In genomic region chr3:186099178-186099577, GRCh38 we compare ENCODE assay signal across 9 cellular contexts. TPM values are rescaled to one million over a fixed set of nuclear protein-coding genes. Genes with fewer than 3 reads are reported as not detected.
A peak's percentile ranks its signal among the peaks of the same experiment; 100 is the strongest.
DNase-seq lines count a peak whose midpoint lies in the region; ATAC-seq, FAIRE-seq and TF ChIP-seq lines count a peak whose summit lies in the region.
"Had no signal": no experiment of that assay in that cellular context is flagged by ENCODE, and none has a peak within 500 bp of the region (broad histone marks: within the 10 kb centered on the region; RNA-seq: fewer than 3 reads in every experiment).

No MANE protein-coding gene starts in this region.

- H3K9me3 ChIP-seq in pancreas (no peaks in the 10 kb centered on the region), esophagus squamous epithelium (no peaks in the 10 kb centered on the region)

- H3K27me3 ChIP-seq in pancreas (no peaks in the 10 kb centered on the region), esophagus squamous epithelium (no peaks in the 10 kb centered on the region)

- no peak for TF ChIP-seq CTCF in epithelial cell of esophagus (IDR thresholded peaks at IDR 0.05; ENCODE audit: insufficient read depth, low read depth, low read length, missing control alignments)
- no peak for TF ChIP-seq CTCF in pancreas (IDR thresholded peaks at IDR 0.05)
- no peak for TF ChIP-seq CTCF in esophagus squamous epithelium (IDR thresholded peaks at IDR 0.05)

- H3K4me1 ChIP-seq in pancreas: peaks cover 15 to 42% (median 35%) of the 10 kb centered on the region in 3 donors
- H3K4me1 ChIP-seq in esophagus squamous epithelium: peaks cover 9 to 60% (median 31%) of the 10 kb centered on the region in 3 donors

- FAIRE-seq in pancreas (lab: Jason Lieb, UNC): no peak

- no peak for TF ChIP-seq POLR2A in esophagus squamous epithelium (IDR thresholded peaks at IDR 0.05)

- intact Hi-C loops in pancreas (cut with DNase I) (no loop called here), esophagus squamous epithelium (cut with DNase I) (no loop called here)

- H3K36me3 ChIP-seq in pancreas (no peaks in the 10 kb centered on the region), esophagus squamous epithelium (no peaks in the 10 kb centered on the region)

- H3K27ac ChIP-seq in pancreas: peak overlapping the region in 1 of 4 donors; percentile 71
- H3K27ac ChIP-seq in esophagus squamous epithelium: no peak overlapping the region
- H3K27ac ChIP-seq: HL-60 had no signal

- ATAC-seq in pancreas (no peak), GM21786 (IDR thresholded peaks at IDR 0.05; ENCODE audit: unreplicated experiment) (no peak)

- DNase-seq in DMS53 treated with DMSO at 0.1 percent for 48 hours (lab: John Stamatoyannopoulos, UW; ENCODE audit: unreplicated experiment) (peak; percentile 2), NCI-H446 (lab: John Stamatoyannopoulos, UW) (peak; percentile 98 to 99), epithelial cell of esophagus (ENCODE audit: low read depth) (peak; percentile 78), pancreas (peak in 5 of 6 donors; percentile 49 to 83 (median 78)), esophagus squamous epithelium (lab: John Stamatoyannopoulos, UW) (no peak), HuH-7.5 (ENCODE audit: low spot score) (no peak), SIG-M5 (lab: John Stamatoyannopoulos, UW) (no peak)

- no peak overlapping the region for H3K4me3 ChIP-seq in epithelial cell of esophagus (ENCODE audit: low read length)
- no peak overlapping the region for H3K4me3 ChIP-seq in pancreas
- no peak overlapping the region for H3K4me3 ChIP-seq in esophagus squamous epithelium

- WGBS in pancreas, 2 donors: 26 to 35% methylated on average over 5 of the region's 5 CpGs
- 49 to 55% methylated on average over 5 of the region's 5 CpGs for WGBS in esophagus squamous epithelium, 2 donors

RNA-seq across cellular contexts. Expression of gene ETV5, which starts 9.7 kb away (rescaled TPM):
- total RNA-seq in pancreas (10 to 100 TPM; 17.1 to 58.5 (median 32.0) TPM), esophagus squamous epithelium (1 to 10 TPM; 1.7 to 6.7 (median 5.0) TPM)
- polyA plus RNA-seq in pancreas: 10 to 100 TPM; 12.2 to 12.9 TPM

Comparison
In these comparisons a context has a peak if more than half of its experiments do, and no peak if none do; other contexts are left out.
1. DNase-seq: peak in DMS53 treated with DMSO at 0.1 percent for 48 hours (single experiment), NCI-H446 (2 of 2), epithelial cell of esophagus (single experiment) and pancreas (5 of 6); none in esophagus squamous epithelium (single experiment), HuH-7.5 (single experiment) and SIG-M5 (single experiment).